In the genomic region with DNA sequence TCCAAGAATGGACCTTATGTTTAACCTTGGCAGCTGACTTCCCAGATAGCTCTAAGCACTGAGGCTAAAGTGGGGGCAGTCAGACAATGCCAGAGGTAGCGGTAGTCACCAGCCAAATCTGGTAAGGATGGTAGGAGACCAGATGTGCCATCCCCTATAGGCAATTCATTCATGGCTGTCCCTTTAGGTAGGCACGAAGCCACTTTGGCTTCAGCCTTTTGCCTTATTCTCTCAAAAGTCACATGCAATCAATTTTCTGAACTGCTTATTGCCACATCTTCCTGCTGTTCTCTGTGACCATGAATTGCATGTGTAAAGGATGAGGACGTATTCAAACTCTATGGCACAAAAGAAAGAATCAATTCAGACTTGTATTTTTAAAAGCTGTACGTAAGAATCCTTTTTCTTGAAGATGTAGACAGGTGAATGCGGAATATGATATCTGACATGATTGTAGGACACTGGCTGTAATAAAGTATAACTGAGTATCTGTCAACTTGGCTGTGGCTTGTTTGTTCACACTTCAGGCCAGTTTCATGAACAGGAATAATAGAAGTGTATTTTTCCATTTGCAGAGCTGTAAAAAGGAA, we compare ENCODE assay signal across 16 cellular contexts.
"Had no signal": no experiment of that assay in that cellular context is flagged by ENCODE, and none has a peak within 500 bp of the region (broad histone marks: within the 10 kb centered on the region; RNA-seq: fewer than 3 reads in every experiment).

No MANE protein-coding gene starts in this region.

- DNase-seq: activated CD4-positive, alpha-beta T cell treated with anti-CD3 and anti-CD28 coated beads for 36 hours; activated naive CD4-positive, alpha-beta T cell treated with Interleukin-2 at 50 U/mL for 16 hours; cortex of kidney; effector memory CD4-positive, alpha-beta T cell; left colon; psoas muscle; sigmoid colon; stimulated activated CD4-positive, alpha-beta T cell treated with anti-CD3 and anti-CD28 coated beads, Interleukin-2, amount 100 ng/mL, for 24 hours; stimulated activated naive CD4-positive, alpha-beta T cell; T-helper 9 cell; upper lobe of right lung had no signal

- H3K4me1 ChIP-seq: psoas muscle, sigmoid colon, suprapubic skin, upper lobe of right lung had no signal

- H3K27ac Mint-ChIP-seq: activated CD4-positive, alpha-beta T cell treated with anti-CD3 and anti-CD28 coated beads for 36 hours; natural killer cell treated with Interleukin-12 subunit alpha and Interleukin-12 subunit beta and Interleukin-15 and Interleukin-18, amount 100 ng/mL, for 72 hours had no signal

- H3K36me3 ChIP-seq: cardiac muscle cell, sigmoid colon, suprapubic skin, upper lobe of right lung had no signal

- H3K27me3 ChIP-seq: sigmoid colon, suprapubic skin, upper lobe of right lung had no signal

- ATAC-seq: activated CD4-positive, alpha-beta T cell treated with anti-CD3 and anti-CD28 coated beads for 36 hours; left colon; natural killer cell treated with Interleukin-12 subunit alpha and Interleukin-12 subunit beta and Interleukin-15 and Interleukin-18, amount 100 ng/mL, for 72 hours; psoas muscle; upper lobe of right lung had no signal

- H3K9me3 ChIP-seq: psoas muscle, sigmoid colon, suprapubic skin, upper lobe of right lung had no signal

- H3K27me3 Mint-ChIP-seq: activated CD4-positive, alpha-beta T cell treated with anti-CD3 and anti-CD28 coated beads for 36 hours; natural killer cell treated with Interleukin-12 subunit alpha and Interleukin-12 subunit beta and Interleukin-15 and Interleukin-18, amount 100 ng/mL, for 72 hours had no signal

- H3K4me3 ChIP-seq: cardiac muscle cell, lung, psoas muscle, sigmoid colon, suprapubic skin, upper lobe of right lung had no signal

- H3K27ac ChIP-seq: cardiac muscle cell, epithelial cell of prostate, psoas muscle, sigmoid colon, suprapubic skin, upper lobe of right lung had no signal

- H3K4me1 Mint-ChIP-seq: activated CD4-positive, alpha-beta T cell treated with anti-CD3 and anti-CD28 coated beads for 36 hours had no signal

- H3K4me3 Mint-ChIP-seq: activated CD4-positive, alpha-beta T cell treated with anti-CD3 and anti-CD28 coated beads for 36 hours; natural killer cell treated with Interleukin-12 subunit alpha and Interleukin-12 subunit beta and Interleukin-15 and Interleukin-18, amount 100 ng/mL, for 72 hours had no signal
